In genomic region chr3:159929894-159930235, GRCh38 we compare ENCODE assay signal across 14 cellular contexts. TPM values are rescaled to one million over a fixed set of nuclear protein-coding genes. Genes with fewer than 3 reads are reported as not detected.
DNase-seq lines count a peak whose midpoint lies in the region; ATAC-seq, FAIRE-seq and TF ChIP-seq lines count a peak whose summit lies in the region.
"Had no signal": no experiment of that assay in that cellular context is flagged by ENCODE, and none has a peak within 500 bp of the region (broad histone marks: within the 10 kb centered on the region; RNA-seq: fewer than 3 reads in every experiment).

No MANE protein-coding gene starts in this region.

- H3K27me3 ChIP-seq in AG04450 (ENCODE audit: control insufficient read depth, insufficient read depth, low read length) (no peaks in the 10 kb centered on the region), IMR-90 (ENCODE audit: control insufficient read depth, insufficient read depth, low read length) (no peaks in the 10 kb centered on the region), H1 (replicated peaks in 1 of 4; ENCODE audit: control insufficient read depth in 3 of 4, extremely low read depth in 1 of 4, insufficient read depth in 3 of 4, low read length in 3 of 4) (no peaks in the 10 kb centered on the region)
- H3K27me3 ChIP-seq: cardiac muscle cell, ovary had no signal

- no peaks in the 10 kb centered on the region for H4K20me1 ChIP-seq in IMR-90 (ENCODE audit: insufficient read depth, low read length)
- no peaks in the 10 kb centered on the region for H4K20me1 ChIP-seq in H1 (replicated peaks in 1 of 2; ENCODE audit: control insufficient read depth in 1 of 2, insufficient read depth in 2 of 2, low read length in 2 of 2)

- intact Hi-C loops in IMR-90 (cut with micrococcal nuclease): loop anchor here (1.0 to 5.0 kb wide), 6 partner anchors 34 to 482 kb away; no protein-coding TSS in a partner anchor
- intact Hi-C loops in activated CD8-positive, alpha-beta T cell treated with anti-CD3 and anti-CD28 coated beads for 36 hours (cut with micrococcal nuclease): no loop called here

- H2BK20ac ChIP-seq in IMR-90 (ENCODE audit: low read depth, low read length): peak overlapping the region; percentile 99
- H2BK20ac ChIP-seq in H1 (ENCODE audit: low read length): no peak overlapping the region

- peak overlapping the region; percentile 68 for H3K4me2 ChIP-seq in IMR-90 (ENCODE audit: low read depth, low read length)
- no peak overlapping the region for H3K4me2 ChIP-seq in H1 (ENCODE audit: insufficient read depth in 1 of 2, low read depth in 2 of 2, low read length in 2 of 2)

- WGBS in IMR-90 (ENCODE audit: extremely low coverage in 2 of 2, insufficient read length in 1 of 2), 2 experiments: 80% methylated on average over 1 of the region's 4 CpGs; no CpG with 5 or more reads in 1 of the 2 experiments
- WGBS in H1 (ENCODE audit: extremely low coverage in 1 of 2, insufficient coverage in 1 of 2, insufficient read length in 1 of 2, insufficient replicate concordance in 2 of 2, low coverage in 1 of 2, low lambda C conversion rate in 2 of 2, missing lambda C conversion rate in 1 of 2), 2 experiments: 84% methylated on average over 4 of the region's 4 CpGs; no CpG with 5 or more reads in 1 of the 2 experiments

- H3K36me3 ChIP-seq in IMR-90 (ENCODE audit: control insufficient read depth, insufficient read depth, low read length): no peaks in the 10 kb centered on the region
- H3K36me3 ChIP-seq in H1 (ENCODE audit: control insufficient read depth in 2 of 4, insufficient read depth in 4 of 4, low read length in 3 of 4): no peaks in the 10 kb centered on the region
- H3K36me3 ChIP-seq: cardiac muscle cell, ovary had no signal

- ATAC-seq in IMR-90 (ENCODE audit: low read depth) (no peak), GM21576 (IDR thresholded peaks at IDR 0.05; ENCODE audit: unreplicated experiment) (no peak)
- no peak for ATAC-seq in activated CD8-positive, alpha-beta T cell treated with anti-CD3 and anti-CD28 coated beads for 36 hours

- dilution Hi-C loops in IMR-90 (cut with HindIII; ENCODE audit: low sequenced_read_pairs, unreplicated experiment): no loop called here

- CTCF ChIA-PET in AG04450 (lab: Charles Lee) (interaction anchor here (0.8 to 5.2 kb wide), 19 partner anchors 9 to 483 kb away, joined by 3 to 72 read pairs (median 5); partner anchors contain the start of gene IL12A), IMR-90 (lab: Yijun Ruan, JAX) (interaction anchor here (1.0 to 2.9 kb wide), 5 partner anchors 44 to 76 kb away, joined by 3 to 22 read pairs (median 8); partner anchors contain the start of gene IL12A), H1 (lab: Charles Lee; ENCODE audit: partially characterized antibody) (interaction anchor here (1.0 to 2.6 kb wide), 8 partner anchors 15 to 83 kb away, joined by 3 to 9 read pairs (median 4); no protein-coding TSS in a partner anchor)
- CTCF ChIA-PET in activated CD8-positive, alpha-beta T cell treated with anti-CD3 and anti-CD28 coated beads for 36 hours (lab: Charles Lee): interaction anchor here (1.0 to 1.2 kb wide), 2 partner anchors 57 to 76 kb away, joined by 3 to 4 read pairs; no protein-coding TSS in a partner anchor

- FAIRE-seq in H1 (lab: Jason Lieb, UNC): no peak

- no peaks in the 10 kb centered on the region for H3K79me1 ChIP-seq in IMR-90 (ENCODE audit: low read depth in 1 of 2, low read length in 2 of 2)
- no peaks in the 10 kb centered on the region for H3K79me1 ChIP-seq in H1 (ENCODE audit: low read depth, low read length)

- peaks cover 18% of the 10 kb centered on the region for H3K9me1 ChIP-seq in IMR-90 (ENCODE audit: insufficient read depth, low read length)

- H3K4me3 Mint-ChIP-seq in osteocyte (ENCODE audit: unreplicated experiment): no peak overlapping the region
- no peak overlapping the region for H3K4me3 Mint-ChIP-seq in activated CD8-positive, alpha-beta T cell treated with anti-CD3 and anti-CD28 coated beads for 36 hours

- no peaks in the 10 kb centered on the region for H3K23me2 ChIP-seq in H1 (ENCODE audit: low read depth, low read length)

- H3K36me3 Mint-ChIP-seq in osteocyte (ENCODE audit: unreplicated experiment): no peaks in the 10 kb centered on the region
- H3K36me3 Mint-ChIP-seq in activated CD8-positive, alpha-beta T cell treated with anti-CD3 and anti-CD28 coated beads for 36 hours (ENCODE audit: low read depth): peaks cover 1% of the 10 kb centered on the region

- H3K23ac ChIP-seq in IMR-90 (ENCODE audit: low read depth, low read length) (peak overlapping the region; percentile 86), H1 (ENCODE audit: insufficient read length) (no peak overlapping the region)

- H2BK5ac ChIP-seq in IMR-90 (ENCODE audit: low read depth, low read length, poor library complexity, severe bottlenecking): peak overlapping the region; percentile 98
- no peak overlapping the region for H2BK5ac ChIP-seq in H1 (ENCODE audit: low read depth, low read length)

- POLR2A ChIA-PET in AG04450 (lab: Yijun Ruan, JAX): interaction anchor here (1.2 to 1.8 kb wide), 3 partner anchors 45 to 77 kb away, joined by 3 to 9 read pairs (median 4); no protein-coding TSS in a partner anchor
- POLR2A ChIA-PET in IMR-90 (lab: Charles Lee; ENCODE audit: unreplicated experiment): interaction anchor here (0.9 kb wide), 1 partner anchor 71 kb away, joined by 3 read pairs; no protein-coding TSS in a partner anchor
- POLR2A ChIA-PET in H1 (lab: Charles Lee; ENCODE audit: partially characterized antibody): no interaction called here
- POLR2A ChIA-PET in activated CD8-positive, alpha-beta T cell treated with anti-CD3 and anti-CD28 coated beads for 36 hours (lab: Charles Lee): no interaction called here

- H2AFZ ChIP-seq in IMR-90 (replicated peaks; ENCODE audit: low read length, poor library complexity) (peak overlapping the region; percentile 73), H1 (ENCODE audit: low read length) (peak overlapping the region; percentile 85; the same call in 1 of the 2 replicates)

- TF ChIP-seq RAD21 in IMR-90 (IDR thresholded peaks at IDR 0.05; ENCODE audit: low read length): no peak
- no peak for TF ChIP-seq RAD21 in H1 (IDR thresholded peaks at IDR 0.05 in 1 of 2, conservative IDR thresholded peaks at IDR 0.05 in 1 of 2; ENCODE audit: low read depth in 2 of 2, low read length in 2 of 2)

- 0 out of 2 replicates have a peak overlapping the region, but pooled peaks have one; percentile 47 for H3K9ac ChIP-seq in IMR-90 (ENCODE audit: low read depth, low read length)
- H3K9ac ChIP-seq in H1 (replicated peaks in 1 of 4; ENCODE audit: extremely low read depth in 1 of 4, low read depth in 3 of 4, low read length in 3 of 4): no peak overlapping the region

- H2BK15ac ChIP-seq in IMR-90 (ENCODE audit: low read depth, low read length): peak overlapping the region; percentile 36; the same call in 2 of the 3 replicates
- H2BK15ac ChIP-seq in H1 (ENCODE audit: low read length): no peak overlapping the region

- peak overlapping the region; percentile 82; the same call in 1 of the 2 replicates for H3K56ac ChIP-seq in IMR-90 (ENCODE audit: extremely low read depth, insufficient read depth, low read length)
- H3K56ac ChIP-seq in H1 (replicated peaks; ENCODE audit: insufficient read length, low read depth, low read length): no peak overlapping the region

- TF ChIP-seq EP300 in H1 (IDR thresholded peaks at IDR 0.05; ENCODE audit: borderline replicate concordance in 1 of 2, low read depth in 2 of 2, low read length in 2 of 2): no peak

- no peak for TF ChIP-seq CTCF in AG04450 (IDR thresholded peaks at IDR 0.05; ENCODE audit: low read depth, low read length)
- TF ChIP-seq CTCF in IMR-90 (conservative IDR thresholded peaks at IDR 0.05; ENCODE audit: low read depth, low read length): no peak
- TF ChIP-seq CTCF in H1 (IDR thresholded peaks at IDR 0.05; ENCODE audit: control extremely low read depth in 1 of 3, insufficient read depth in 1 of 3, low read depth in 1 of 3, low read length in 3 of 3): no peak
- no peak for TF ChIP-seq CTCF in osteocyte (IDR thresholded peaks at IDR 0.05)
- TF ChIP-seq CTCF in activated CD8-positive, alpha-beta T cell treated with anti-CD3 and anti-CD28 coated beads for 36 hours (IDR thresholded peaks at IDR 0.05): no peak

- H3K18ac ChIP-seq in IMR-90 (ENCODE audit: low read depth, low read length) (peak overlapping the region; percentile 93), H1 (ENCODE audit: extremely low read depth, low read length) (no peak overlapping the region; the same call in 1 of the 2 replicates)

- H2BK12ac ChIP-seq in H1 (ENCODE audit: low read depth, low read length): no peak overlapping the region

- peaks cover 34% of the 10 kb centered on the region for H3K4me1 Mint-ChIP-seq in osteocyte (ENCODE audit: unreplicated experiment)
- no peaks in the 10 kb centered on the region for H3K4me1 Mint-ChIP-seq in activated CD8-positive, alpha-beta T cell treated with anti-CD3 and anti-CD28 coated beads for 36 hours (ENCODE audit: low read depth)

- H3K14ac ChIP-seq in IMR-90 (replicated peaks; ENCODE audit: low read depth, low read length) (peak overlapping the region; percentile 92), H1 (ENCODE audit: insufficient read length) (no peak overlapping the region)

- H3K27me3 Mint-ChIP-seq in osteocyte (ENCODE audit: unreplicated experiment): no peaks in the 10 kb centered on the region
- H3K27me3 Mint-ChIP-seq in activated CD8-positive, alpha-beta T cell treated with anti-CD3 and anti-CD28 coated beads for 36 hours: no peaks in the 10 kb centered on the region

- H4K5ac ChIP-seq in IMR-90 (ENCODE audit: low read depth, low read length) (peak overlapping the region; percentile 87), H1 (ENCODE audit: insufficient read length, low read depth, low read length) (no peak overlapping the region)

- H2AK5ac ChIP-seq in IMR-90 (ENCODE audit: low read depth, low read length) (peak overlapping the region; percentile 89), H1 (ENCODE audit: low read depth, low read length) (no peak overlapping the region)

- H2BK120ac ChIP-seq in IMR-90 (ENCODE audit: low read depth, low read length): peak overlapping the region; percentile 98
- no peak overlapping the region for H2BK120ac ChIP-seq in H1 (replicated peaks; ENCODE audit: low read depth, low read length)

- H3K4me3 ChIP-seq in AG04450 (ENCODE audit: low read depth, low read length): no peak overlapping the region
- H3K4me3 ChIP-seq in IMR-90 (ENCODE audit: insufficient read depth, low read depth, low read length): no peak overlapping the region
- no peak overlapping the region for H3K4me3 ChIP-seq in H1 (ENCODE audit: extremely low read depth in 1 of 4, insufficient read depth in 2 of 4, low read depth in 3 of 4, low read length in 4 of 4)
- H3K4me3 ChIP-seq: cardiac muscle cell, ovary had no signal

- H3K9me3 ChIP-seq in AG04450 (ENCODE audit: control insufficient read depth, insufficient read depth, low read length) (peaks cover 8% of the 10 kb centered on the region), IMR-90 (ENCODE audit: control insufficient read depth, insufficient read depth, low read length) (peaks cover 8% of the 10 kb centered on the region), H1 (ENCODE audit: insufficient read depth in 2 of 2, low read depth in 1 of 2, low read length in 1 of 2) (peaks cover 9 to 17% of the 10 kb centered on the region in 2 experiments)

- peak overlapping the region; percentile 91 for H3K27ac Mint-ChIP-seq in osteocyte (ENCODE audit: unreplicated experiment)
- no peak overlapping the region for H3K27ac Mint-ChIP-seq in activated CD8-positive, alpha-beta T cell treated with anti-CD3 and anti-CD28 coated beads for 36 hours

- H3K27ac ChIP-seq in AG04450 (ENCODE audit: low read depth, low read length) (peak overlapping the region; percentile 92), IMR-90 (ENCODE audit: insufficient read depth, low read length) (peak overlapping the region; percentile 93), H1 (ENCODE audit: low read depth, low read length) (no peak overlapping the region)
- H3K27ac ChIP-seq: cardiac muscle cell, ovary, VCaP had no signal

- BruUV-seq in IMR-90 (replicated peaks; lab: Mats Ljungman, UMichigan): no TSS peak

- DNase-seq in AG04450 (ENCODE audit: low read depth, low spot score) (no peak), IMR-90 (no peak), H1 (ENCODE audit: low read depth in 1 of 2, low spot score in 2 of 2) (no peak), osteocyte (ENCODE audit: extremely low spot score, unreplicated experiment) (no peak), NOMO-1 treated with DMSO at 0.1 percent for 48 hours (lab: John Stamatoyannopoulos, UW; ENCODE audit: unreplicated experiment) (no peak), MV-4-11 (lab: John Stamatoyannopoulos, UW) (no peak)
- no peak for DNase-seq in activated CD8-positive, alpha-beta T cell treated with anti-CD3 and anti-CD28 coated beads for 36 hours
- DNase-seq: activated naive CD4-positive, alpha-beta T cell treated with Interleukin-2 at 50 U/mL for 16 hours; NCI-H2029 treated with DMSO at 0.1 percent for 48 hours; NCI-H774; ovary had no signal

- peak overlapping the region; percentile 97 for H3K4ac ChIP-seq in IMR-90 (ENCODE audit: low read depth, low read length)
- no peak overlapping the region for H3K4ac ChIP-seq in H1 (replicated peaks; ENCODE audit: insufficient read length, low read depth, low read length)

- no peaks in the 10 kb centered on the region for H3K79me2 ChIP-seq in H1 (ENCODE audit: control insufficient read depth in 1 of 2, insufficient read depth in 2 of 2, low read length in 2 of 2)

- peak overlapping the region; percentile 11 for H2AK9ac ChIP-seq in IMR-90 (replicated peaks; ENCODE audit: low read depth, low read length, poor library complexity)

- H4K8ac ChIP-seq in IMR-90 (ENCODE audit: low read depth in 2 of 2, low read length in 2 of 2): peak overlapping the region; percentile 65 to 98
- no peak overlapping the region for H4K8ac ChIP-seq in H1 (ENCODE audit: extremely low read depth, insufficient read depth, low read length)

- in situ Hi-C loops in IMR-90 (cut with MboI; ENCODE audit: low sequenced_read_pairs): no loop called here

- H4K91ac ChIP-seq in IMR-90 (ENCODE audit: insufficient read depth, low read depth, low read length) (peak overlapping the region; percentile 96), H1 (replicated peaks; ENCODE audit: insufficient read length, low read length) (no peak overlapping the region)

- H3K9me3 Mint-ChIP-seq in osteocyte (ENCODE audit: unreplicated experiment): peaks cover 4% of the 10 kb centered on the region
- H3K9me3 Mint-ChIP-seq in activated CD8-positive, alpha-beta T cell treated with anti-CD3 and anti-CD28 coated beads for 36 hours: peaks cover 17% of the 10 kb centered on the region

- H3K4me1 ChIP-seq in IMR-90 (ENCODE audit: control insufficient read depth, insufficient read depth, low read length) (peaks cover 24% of the 10 kb centered on the region), H1 (replicated peaks in 1 of 4; ENCODE audit: control insufficient read depth in 3 of 4, insufficient read depth in 4 of 4, low read length in 3 of 4) (no peaks in the 10 kb centered on the region)

- TF ChIP-seq POLR2A in IMR-90 (IDR thresholded peaks at IDR 0.05; ENCODE audit: low read depth, low read length) (no peak), H1 (IDR thresholded peaks at IDR 0.05; ENCODE audit: control extremely low read depth in 1 of 2, low read depth in 2 of 2, low read length in 2 of 2) (no peak)

RNA-seq across cellular contexts. Expression of gene IL12A, which starts 58.8 kb away (rescaled TPM):
- polyA plus RNA-seq in AG04450 (2011; rRNA removed) (2.3 and 3.6 TPM in 2 replicates), IMR-90 (2012; rRNA removed) (2.9 and 5.3 TPM in 2 replicates), H1 (2011; rRNA removed) (0.66 and 0.92 TPM in 2 replicates)
- 0.69 and 1.1 TPM in 2 replicates for polyA minus RNA-seq in AG04450 (2011; rRNA and poly(A)+ RNA removed)
- total RNA-seq in IMR-90 (2012; rRNA removed) (0.90 and 1.1 TPM in 2 replicates), osteocyte (0.50 TPM in 1 of 2 replicates, not detected in the other)
- 10.0 and 10.9 TPM in 2 replicates for polyA plus RNA-seq in IMR-90 (2012; cell fraction: cytosol; rRNA removed)
- 11.1 and 16.2 TPM in 2 replicates for polyA plus RNA-seq in IMR-90 (2012; cell fraction: nucleus; rRNA removed; ENCODE audit: low replicate concordance)
- 0.41 and 0.82 TPM in 2 replicates for total RNA-seq in H1 (2021; fragmentation: NEBNext Ultra II Directional; extraction: Animal tissue kit (Norgen Biotek cat#: 25700))
- polyA plus RNA-seq in H1 (2011; cell fraction: cytosol; rRNA removed): 0.45 TPM
- 1.9 TPM for polyA plus RNA-seq in H1 (2011; cell fraction: nucleus; rRNA removed)
- polyA plus RNA-seq in H1 (2012, experiment 1 of 2): 0.29 to 1.0 TPM (median 0.51 TPM) in 4 replicates
- polyA plus RNA-seq in H1 (2012, experiment 2 of 2): 0.42 TPM
- polyA plus RNA-seq in H1 (2013, experiment 1 of 2): 0.49 TPM
- polyA plus RNA-seq in H1 (2013, experiment 2 of 2): 0.48 TPM
- 0.15 and 0.16 TPM in 2 replicates for polyA minus RNA-seq in H1 (2011; rRNA and poly(A)+ RNA removed)
- polyA minus RNA-seq in H1 (2011; cell fraction: cytosol; rRNA and poly(A)+ RNA removed): not detected
- polyA minus RNA-seq in H1 (2011; cell fraction: nucleus; rRNA and poly(A)+ RNA removed): 0.90 TPM
- total RNA-seq in activated CD8-positive, alpha-beta T cell treated with anti-CD3 and anti-CD28 coated beads for 36 hours: not detected
- polyA plus RNA-seq: cardiac muscle cell had no signal

Comparison
In these comparisons a context has a peak if more than half of its experiments do, and no peak if none do; other contexts are left out.
1. POLR2A ChIA-PET loops: an anchor here in AG04450 (1.2 to 1.8 kb wide) and IMR-90 (0.9 kb wide); none called in H1 and activated CD8-positive, alpha-beta T cell treated with anti-CD3 and anti-CD28 coated beads for 36 hours.